Comparison of ENCODE assay signal across 6 cellular contexts in genomic region chr1:156194300-156194652, GRCh38. TPM values are rescaled to one million over a fixed set of nuclear protein-coding genes. Genes with fewer than 3 reads are reported as not detected.
DNase-seq lines count a peak whose midpoint lies in the region; ATAC-seq, FAIRE-seq and TF ChIP-seq lines count a peak whose summit lies in the region.

No MANE protein-coding gene starts in this region.

- no peak for TF ChIP-seq CTCF in BE2C (IDR thresholded peaks at IDR 0.05; ENCODE audit: low read depth, low read length)
- TF ChIP-seq CTCF in epithelial cell of proximal tubule (conservative IDR thresholded peaks at IDR 0.05; ENCODE audit: low read depth, low read length) = no peak

- no peak for ATAC-seq in HG03460 (IDR thresholded peaks at IDR 0.05; ENCODE audit: unreplicated experiment)

- no peak for FAIRE-seq in small intestine (lab: Jason Lieb, UNC)

- no peaks in the 10 kb centered on the region for H3K9me3 ChIP-seq in BE2C
- no peaks in the 10 kb centered on the region for H3K9me3 ChIP-seq in small intestine (ENCODE audit: control insufficient read depth, low read depth)

- H3K4me1 ChIP-seq in BE2C (no peaks in the 10 kb centered on the region), small intestine (ENCODE audit: control insufficient read depth in 2 of 2, insufficient read depth in 1 of 2, low read depth in 1 of 2, low read length in 1 of 2) (peaks cover 3 to 8% of the 10 kb centered on the region in 2 donors)

- H3K27me3 ChIP-seq in BE2C = no peaks in the 10 kb centered on the region
- no peaks in the 10 kb centered on the region for H3K27me3 ChIP-seq in small intestine (ENCODE audit: control insufficient read depth in 2 of 2, insufficient read depth in 2 of 2, low read length in 2 of 2)

- DNase-seq in BE2C (no peak), epithelial cell of proximal tubule (ENCODE audit: low read depth) (no peak), small intestine (no peak), NCI-H1048 (lab: John Stamatoyannopoulos, UW) (no peak)
- no peak for DNase-seq in Jurkat, Clone E6-1 (ENCODE audit: low read depth, low spot score)

- 8 to 13% (median 11%) methylated on average over 14 of the region's 14 CpGs for WGBS in small intestine, 3 donors

- peak overlapping the region in 1 of 2 donors; percentile 69 for H3K27ac ChIP-seq in small intestine (ENCODE audit: low read depth in 1 of 2, low read length in 1 of 2)

- H3K4me3 ChIP-seq in BE2C (ENCODE audit: low read depth, low read length) (peak overlapping the region; percentile 92), epithelial cell of proximal tubule (ENCODE audit: low read depth, low read length) (peak overlapping the region; percentile 99), small intestine (ENCODE audit: low read depth in 1 of 2, low read length in 2 of 2) (peak overlapping the region; percentile 65 to 71)
- H3K4me3 ChIP-seq in Jurkat, Clone E6-1 (ENCODE audit: low read length) = peak overlapping the region; percentile 100

- H3K36me3 ChIP-seq in BE2C (peaks cover 7% of the 10 kb centered on the region), small intestine (ENCODE audit: control insufficient read depth in 2 of 2, insufficient read depth in 2 of 2, low read length in 2 of 2) (peaks cover 0 to 2% of the 10 kb centered on the region in 2 donors)

RNA-seq across cellular contexts. Expression of gene SLC25A44, which starts 0.4 kb away (rescaled TPM):
- polyA plus RNA-seq in BE2C (2012; ENCODE audit: insufficient read depth, insufficient read length, low read depth) = 47.2 TPM
- 15.9 TPM for polyA plus RNA-seq in Jurkat, Clone E6-1 (2012; ENCODE audit: insufficient read depth, insufficient read length)
- 7.4 and 16.6 TPM in 2 replicates for total RNA-seq in epithelial cell of proximal tubule
- 10 to 100 TPM; 13.4 to 18.6 (median 15.9) TPM for polyA plus RNA-seq in small intestine

RNA-seq across cellular contexts. Expression of gene PMF1, which starts 18.5 kb away (rescaled TPM):
- polyA plus RNA-seq in BE2C (2012; ENCODE audit: insufficient read depth, insufficient read length, low read depth) = 107 TPM
- 71.0 TPM for polyA plus RNA-seq in Jurkat, Clone E6-1 (2012; ENCODE audit: insufficient read depth, insufficient read length)
- total RNA-seq in epithelial cell of proximal tubule = 112 and 131 TPM in 2 replicates
- 10 to 100 TPM; 53.5 to 65.9 (median 60.0) TPM for polyA plus RNA-seq in small intestine

RNA-seq across cellular contexts. Expression of gene SEMA4A, which starts 40.9 kb away (rescaled TPM):
- polyA plus RNA-seq in BE2C (2012; ENCODE audit: insufficient read depth, insufficient read length, low read depth) = 1.6 TPM
- polyA plus RNA-seq in Jurkat, Clone E6-1 (2012; ENCODE audit: insufficient read depth, insufficient read length) = 1.3 TPM
- total RNA-seq in epithelial cell of proximal tubule = 1.4 and 3.5 TPM in 2 replicates
- 1 to 10 TPM in 2 of 3 donors, under 1 TPM in 1; 0.89 to 1.9 (median 1.7) TPM for polyA plus RNA-seq in small intestine

RNA-seq across cellular contexts. Expression of gene BGLAP, which starts 47.7 kb away (rescaled TPM):
- polyA plus RNA-seq in BE2C (2012; ENCODE audit: insufficient read depth, insufficient read length, low read depth) = 4.1 TPM
- polyA plus RNA-seq in Jurkat, Clone E6-1 (2012; ENCODE audit: insufficient read depth, insufficient read length) = not detected
- total RNA-seq in epithelial cell of proximal tubule = 0.29 TPM in 1 of 2 replicates, not detected in the other
- under 1 TPM in 1 of 3 donors, not detected in 2; 0.48 TPM for polyA plus RNA-seq in small intestine

RNA-seq across cellular contexts. Expression of gene PAQR6, which starts 53.6 kb away (rescaled TPM):
- polyA plus RNA-seq in BE2C (2012; ENCODE audit: insufficient read depth, insufficient read length, low read depth) = 22.3 TPM
- 21.5 TPM for polyA plus RNA-seq in Jurkat, Clone E6-1 (2012; ENCODE audit: insufficient read depth, insufficient read length)
- 1.4 and 1.5 TPM in 2 replicates for total RNA-seq in epithelial cell of proximal tubule
- 1 to 10 TPM; 3.0 to 8.7 (median 4.6) TPM for polyA plus RNA-seq in small intestine
